Comparison of ENCODE assay signal across 8 cellular contexts in the genomic region with DNA sequence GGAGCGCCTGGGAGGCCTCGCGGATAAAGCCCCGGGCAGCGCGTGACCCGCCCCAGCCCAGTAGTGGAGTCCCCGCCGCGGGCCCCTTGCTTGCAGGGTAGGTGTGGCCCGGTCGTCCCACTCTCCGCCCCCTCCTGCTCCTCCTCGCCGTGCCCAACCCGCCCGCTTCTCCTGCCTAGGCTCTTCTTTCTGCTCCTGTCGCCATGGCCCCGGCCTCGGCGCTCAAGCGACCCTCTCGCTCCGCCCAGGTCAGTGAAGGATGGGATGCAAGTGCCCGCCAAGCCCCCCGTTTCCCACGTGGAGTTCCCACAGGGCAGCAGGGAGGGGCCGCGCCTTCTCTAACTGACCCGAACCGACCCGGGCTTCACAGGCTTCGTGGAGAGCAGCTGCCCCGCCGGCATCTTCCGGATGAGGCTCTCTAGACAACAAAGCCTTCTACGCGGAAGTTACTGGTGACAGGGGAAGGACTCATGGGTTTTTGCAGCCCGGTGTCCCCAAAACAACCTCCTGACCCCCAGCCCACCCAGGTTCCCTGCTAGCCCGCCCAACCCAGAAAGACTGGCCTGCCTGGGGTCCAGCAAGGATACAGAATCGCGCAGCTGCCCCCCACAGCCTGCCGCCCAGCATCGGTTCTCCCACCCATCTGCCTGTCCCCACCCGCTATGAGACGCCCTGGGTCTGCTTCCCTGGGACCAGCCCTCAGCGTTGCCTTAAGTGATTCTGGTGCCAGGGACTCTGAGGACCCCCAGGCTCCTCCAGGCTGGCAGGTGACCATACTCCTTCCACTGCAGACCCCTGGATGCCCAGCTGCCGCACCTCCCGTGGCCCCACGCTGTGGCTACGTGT. TPM values are rescaled to one million over a fixed set of nuclear protein-coding genes. Genes with fewer than 3 reads are reported as not detected.
DNase-seq lines count a peak whose midpoint lies in the region; ATAC-seq, FAIRE-seq and TF ChIP-seq lines count a peak whose summit lies in the region.

No MANE protein-coding gene starts in this region.

- POLR2A ChIA-PET in activated naive CD8-positive, alpha-beta T cell treated with anti-CD3 and anti-CD28 coated beads, Interleukin-2, amount 10 ng/mL, durations not matched to agents 7 days and 5 days (lab: Charles Lee) = interaction anchor here (0.8 to 3.2 kb wide), 3 partner anchors 32 to 521 kb away, joined by 3 to 26 read pairs (median 7); partner anchors contain the start of gene TTC32

- peak overlapping the region; percentile 52 for H3K27ac ChIP-seq in OCI-LY3 (ENCODE audit: low read length)

- peak overlapping the region; percentile 87 for H3K4me3 ChIP-seq in OCI-LY3 (ENCODE audit: low read length)

- H3K36me3 Mint-ChIP-seq in activated naive CD8-positive, alpha-beta T cell treated with anti-CD3 and anti-CD28 coated beads, Interleukin-2, amount 10 ng/mL, durations not matched to agents 7 days and 5 days = peaks cover 7% of the 10 kb centered on the region

- no peaks in the 10 kb centered on the region for H4K20me1 ChIP-seq in OCI-LY3 (ENCODE audit: insufficient read depth, low read length)

- H3K4me2 ChIP-seq in OCI-LY3 (ENCODE audit: low read length) = peak overlapping the region; percentile 94

- H3K9me3 Mint-ChIP-seq in activated naive CD8-positive, alpha-beta T cell treated with anti-CD3 and anti-CD28 coated beads, Interleukin-2, amount 10 ng/mL, durations not matched to agents 7 days and 5 days = no peaks in the 10 kb centered on the region

- no peaks in the 10 kb centered on the region for H3K27me3 Mint-ChIP-seq in activated naive CD8-positive, alpha-beta T cell treated with anti-CD3 and anti-CD28 coated beads, Interleukin-2, amount 10 ng/mL, durations not matched to agents 7 days and 5 days

- H3K79me2 ChIP-seq in OCI-LY3 (ENCODE audit: low read length) = no peaks in the 10 kb centered on the region

- H3K4me3 Mint-ChIP-seq in activated naive CD8-positive, alpha-beta T cell treated with anti-CD3 and anti-CD28 coated beads, Interleukin-2, amount 10 ng/mL, durations not matched to agents 7 days and 5 days = peak overlapping the region; percentile 95

- TF ChIP-seq CTCF in OCI-LY3 (IDR thresholded peaks at IDR 0.05; ENCODE audit: low read depth, low read length) = no peak

- H3K27me3 ChIP-seq in OCI-LY3 (ENCODE audit: low read depth, low read length) = no peaks in the 10 kb centered on the region

- H3K27ac Mint-ChIP-seq in activated naive CD8-positive, alpha-beta T cell treated with anti-CD3 and anti-CD28 coated beads, Interleukin-2, amount 10 ng/mL, durations not matched to agents 7 days and 5 days = peak overlapping the region; percentile 95

- peak overlapping the region; percentile 85 for H2AFZ ChIP-seq in OCI-LY3 (ENCODE audit: low read depth, low read length)

- peaks cover 49% of the 10 kb centered on the region for H3K4me1 ChIP-seq in OCI-LY3 (ENCODE audit: low read length)

- H3K4me1 Mint-ChIP-seq in activated naive CD8-positive, alpha-beta T cell treated with anti-CD3 and anti-CD28 coated beads, Interleukin-2, amount 10 ng/mL, durations not matched to agents 7 days and 5 days = peaks cover 13% of the 10 kb centered on the region

- peak; percentile 57 for DNase-seq in GM12892 (ENCODE audit: insufficient read length)
- DNase-seq in activated naive CD8-positive, alpha-beta T cell treated with anti-CD3 and anti-CD28 coated beads, Interleukin-2, amount 10 ng/mL, durations not matched to agents 7 days and 5 days = peak; percentile 78
- peak; percentile 67 for DNase-seq in iPS-NIHi7 (ENCODE audit: extremely low spot score)
- DNase-seq in stimulated activated CD4-positive, alpha-beta T cell treated with anti-CD3 and anti-CD28 coated beads, Interleukin-1b, Interleukin-23, amount 100 ng/mL, for 24 hours (ENCODE audit: low read depth in 4 of 4, low spot score in 1 of 4) = peak; percentile 18 to 48 (median 34)
- no peak for DNase-seq in COR-L47 (lab: John Stamatoyannopoulos, UW)
- no peak for DNase-seq in SKM-1 treated with dmso at 0.1 percent for 144 hours (lab: John Stamatoyannopoulos, UW; ENCODE audit: unreplicated experiment)

- peak; percentile 71 for ATAC-seq in HG02623 (IDR thresholded peaks at IDR 0.05; ENCODE audit: unreplicated experiment)
- ATAC-seq in activated naive CD8-positive, alpha-beta T cell treated with anti-CD3 and anti-CD28 coated beads, Interleukin-2, amount 10 ng/mL, durations not matched to agents 7 days and 5 days (ENCODE audit: low read depth) = peak; percentile 96

- H3K36me3 ChIP-seq in OCI-LY3 (replicated peaks; ENCODE audit: low read depth, low read length) = no peaks in the 10 kb centered on the region

- peak; percentile 17 for FAIRE-seq in GM12892 (lab: Jason Lieb, UNC)

- TF ChIP-seq POLR2A in GM12892 (IDR thresholded peaks at IDR 0.05; ENCODE audit: low read depth, low read length) = no peak

- no peaks in the 10 kb centered on the region for H3K9me3 ChIP-seq in OCI-LY3 (ENCODE audit: insufficient read depth, low read length)

- H3K9ac ChIP-seq in OCI-LY3 (ENCODE audit: low read length) = peak overlapping the region; percentile 77

RNA-seq across cellular contexts. Expression of gene TTC32, which starts 32.9 kb away (rescaled TPM):
- polyA plus RNA-seq in GM12892 (2012; ENCODE audit: missing spikeins) = 18.7 TPM
- total RNA-seq in activated naive CD8-positive, alpha-beta T cell treated with anti-CD3 and anti-CD28 coated beads, Interleukin-2, amount 10 ng/mL, durations not matched to agents 7 days and 5 days = 10 to 100 TPM; 41.2 to 43.5 TPM

Comparison
In these comparisons a context has a peak if more than half of its experiments do, and no peak if none do; other contexts are left out.
1. DNase-seq: peak in GM12892 (single experiment), activated naive CD8-positive, alpha-beta T cell treated with anti-CD3 and anti-CD28 coated beads, Interleukin-2, amount 10 ng/mL, durations not matched to agents 7 days and 5 days (single experiment), iPS-NIHi7 (single experiment) and stimulated activated CD4-positive, alpha-beta T cell treated with anti-CD3 and anti-CD28 coated beads, Interleukin-1b, Interleukin-23, amount 100 ng/mL, for 24 hours (4 of 4); none in COR-L47 (single experiment) and SKM-1 treated with dmso at 0.1 percent for 144 hours (single experiment).